ENCODE assay signal across 8 cellular contexts in genomic region chr3:196317702-196318467, GRCh38. TPM values are rescaled to one million over a fixed set of nuclear protein-coding genes. Genes with fewer than 3 reads are reported as not detected.
A peak's percentile ranks its signal among the peaks of the same experiment; 100 is the strongest.
DNase-seq lines count a peak whose midpoint lies in the region; ATAC-seq and TF ChIP-seq lines count a peak whose summit lies in the region.

Gene DYNLT2B (minus strand): TSS chr3:196318240. CDS start chr3:196318152, 88 bp downstream.

- DNase-seq in DND-41 (peak; percentile 89), Karpas-422 (peak; percentile 98), RPMI7951 (ENCODE audit: low read depth) (peak; percentile 92), fibroblast of mammary gland (ENCODE audit: low read depth) (peak; percentile 81)
- DNase-seq in activated T-helper 1 cell treated with anti-CD3 and anti-CD28 coated beads, Interleukin-2, amount 50 U/mL, for 16 hours (ENCODE audit: low read depth in 1 of 2, low spot score in 1 of 2): peak; percentile 68 to 78
- peak; percentile 93 for DNase-seq in natural killer cell treated with Interleukin-12 subunit alpha and Interleukin-12 subunit beta and Interleukin-15 and Interleukin-18, amount 100 ng/mL, for 72 hours (ENCODE audit: low spot score)
- peak; percentile 85 for DNase-seq in stimulated activated naive CD4-positive, alpha-beta T cell treated with Interleukin-2 at 50 U/mL for 16 hours (lab: John Stamatoyannopoulos, UW)

- H3K4me1 ChIP-seq in DND-41 (ENCODE audit: insufficient read depth, low read length): peaks cover 22% of the 10 kb centered on the region
- H3K4me1 ChIP-seq in Karpas-422 (ENCODE audit: low read length): peaks cover 13% of the 10 kb centered on the region

- H3K9ac ChIP-seq in DND-41 (ENCODE audit: low read depth, low read length) (peak within 1 kb of the TSS; percentile 84), Karpas-422 (ENCODE audit: low read length) (peak within 1 kb of the TSS; percentile 91)

- H3K27ac ChIP-seq in DND-41 (ENCODE audit: low read length): peak within 1 kb of the TSS; percentile 84
- H3K27ac ChIP-seq in Karpas-422 (ENCODE audit: low read length): peak within 1 kb of the TSS; percentile 69

- no peaks in the 10 kb centered on the region for H3K9me3 Mint-ChIP-seq in natural killer cell treated with Interleukin-12 subunit alpha and Interleukin-12 subunit beta and Interleukin-15 and Interleukin-18, amount 100 ng/mL, for 72 hours

- H3K9me3 ChIP-seq in DND-41 (ENCODE audit: insufficient read depth, low read length, severe bottlenecking): no peaks in the 10 kb centered on the region
- no peaks in the 10 kb centered on the region for H3K9me3 ChIP-seq in Karpas-422 (ENCODE audit: low read length)

- no peaks in the 10 kb centered on the region for H3K27me3 ChIP-seq in DND-41 (ENCODE audit: insufficient read depth, low read length, poor library complexity)
- H3K27me3 ChIP-seq in Karpas-422 (ENCODE audit: low read length): no peaks in the 10 kb centered on the region

- H3K4me3 Mint-ChIP-seq in natural killer cell treated with Interleukin-12 subunit alpha and Interleukin-12 subunit beta and Interleukin-15 and Interleukin-18, amount 100 ng/mL, for 72 hours: peak within 1 kb of the TSS; percentile 87

- H3K79me2 ChIP-seq in DND-41 (ENCODE audit: insufficient read depth, low read length) (peaks cover 21% of the 10 kb centered on the region), Karpas-422 (ENCODE audit: low read length) (peaks cover 14% of the 10 kb centered on the region)

- H3K9me2 ChIP-seq in Karpas-422 (replicated peaks; ENCODE audit: insufficient read depth, low read length): no peaks in the 10 kb centered on the region

- peaks cover 8 to 12% of the 10 kb centered on the region in 2 donors for H3K4me1 Mint-ChIP-seq in natural killer cell treated with Interleukin-12 subunit alpha and Interleukin-12 subunit beta and Interleukin-15 and Interleukin-18, amount 100 ng/mL, for 72 hours (ENCODE audit: low read depth in 2 of 2)

- H3K27ac Mint-ChIP-seq in natural killer cell treated with Interleukin-12 subunit alpha and Interleukin-12 subunit beta and Interleukin-15 and Interleukin-18, amount 100 ng/mL, for 72 hours: peak within 1 kb of the TSS; percentile 85 to 91

- H3K36me3 Mint-ChIP-seq in natural killer cell treated with Interleukin-12 subunit alpha and Interleukin-12 subunit beta and Interleukin-15 and Interleukin-18, amount 100 ng/mL, for 72 hours: no peaks in the 10 kb centered on the region

- H3K36me3 ChIP-seq in DND-41 (ENCODE audit: insufficient read depth, low read length) (peaks cover 10% of the 10 kb centered on the region), Karpas-422 (ENCODE audit: insufficient read depth, low read length) (no peaks in the 10 kb centered on the region)

- H4K20me1 ChIP-seq in DND-41 (ENCODE audit: insufficient read depth, low read length) (no peaks in the 10 kb centered on the region), Karpas-422 (ENCODE audit: insufficient read depth, low read depth, low read length) (no peaks in the 10 kb centered on the region)

- H3K4me2 ChIP-seq in DND-41 (ENCODE audit: insufficient read depth, low read length) (peak within 1 kb of the TSS; percentile 71), Karpas-422 (ENCODE audit: low read depth, low read length, poor library complexity, severe bottlenecking) (peak within 1 kb of the TSS; percentile 87)

- H2AFZ ChIP-seq in DND-41 (ENCODE audit: low read depth, low read length) (peak within 1 kb of the TSS; percentile 85), Karpas-422 (ENCODE audit: low read length) (peak within 1 kb of the TSS; percentile 87)

- H3K4me3 ChIP-seq in DND-41 (ENCODE audit: low read depth in 1 of 2, low read length in 2 of 2) (peak within 1 kb of the TSS; percentile 36 to 87), Karpas-422 (ENCODE audit: low read length) (peak within 1 kb of the TSS; percentile 95), fibroblast of mammary gland (ENCODE audit: control insufficient read depth, low read depth, low read length) (peak within 1 kb of the TSS; percentile 78)

- TF ChIP-seq CTCF in DND-41 (IDR thresholded peaks at IDR 0.05; ENCODE audit: borderline replicate concordance, extremely low read depth, low read length, poor library complexity, severe bottlenecking) (peak; percentile 31), fibroblast of mammary gland (conservative IDR thresholded peaks at IDR 0.05; ENCODE audit: control insufficient read depth, insufficient read depth, low read depth, low read length) (no peak)

- no peaks in the 10 kb centered on the region for H3K27me3 Mint-ChIP-seq in natural killer cell treated with Interleukin-12 subunit alpha and Interleukin-12 subunit beta and Interleukin-15 and Interleukin-18, amount 100 ng/mL, for 72 hours

- peak; percentile 89 for ATAC-seq in DND-41 (ENCODE audit: insufficient read depth, low read depth)
- ATAC-seq in GM21786 (IDR thresholded peaks at IDR 0.05; ENCODE audit: unreplicated experiment): peak; percentile 82
- peak; percentile 95 to 97 for ATAC-seq in natural killer cell treated with Interleukin-12 subunit alpha and Interleukin-12 subunit beta and Interleukin-15 and Interleukin-18, amount 100 ng/mL, for 72 hours

RNA-seq across cellular contexts. Expression of gene DYNLT2B, which starts in this region (rescaled TPM):
- 9.6 and 17.1 TPM in 2 replicates for total RNA-seq in Karpas-422 (2014; rRNA removed; shearing (Covaris generic); ENCODE audit: low replicate concordance)
- 34.6 and 37.2 TPM in 2 replicates for total RNA-seq in RPMI7951 (2014; rRNA removed; shearing (Covaris generic))
- total RNA-seq in natural killer cell treated with Interleukin-12 subunit alpha and Interleukin-12 subunit beta and Interleukin-15 and Interleukin-18, amount 100 ng/mL, for 72 hours: 10 to 100 TPM; 10.1 to 12.7 TPM

Comparison
In these comparisons a context has a peak if more than half of its experiments do, and no peak if none do; other contexts are left out.
1. Peak in every context shown above with its lines: DNase-seq, ATAC-seq, H3K4me3 ChIP-seq and H3K27ac ChIP-seq.